In genomic region chr5:141560725-141561483, GRCh38 we compare ENCODE assay signal across 8 cellular contexts. TPM values are rescaled to one million over a fixed set of nuclear protein-coding genes. Genes with fewer than 3 reads are reported as not detected.
DNase-seq lines count a peak whose midpoint lies in the region; ATAC-seq and TF ChIP-seq lines count a peak whose summit lies in the region.

No MANE protein-coding gene starts in this region.

- no peak overlapping the region for H2AFZ ChIP-seq in OCI-LY7 (ENCODE audit: low read length)

- H3K27me3 ChIP-seq in left lung: no peaks in the 10 kb centered on the region

- ATAC-seq in HG02759 (IDR thresholded peaks at IDR 0.05; ENCODE audit: unreplicated experiment): peak; percentile 40
- ATAC-seq in left lung: peak; percentile 75
- ATAC-seq in GM18873 (IDR thresholded peaks at IDR 0.05; ENCODE audit: low FRiP score, unreplicated experiment): no peak
- ATAC-seq in GM18498 (IDR thresholded peaks at IDR 0.05; ENCODE audit: unreplicated experiment): no peak

- peaks cover 77% of the 10 kb centered on the region; the same call in 1 of the 2 replicates for H3K36me3 ChIP-seq in OCI-LY7 (ENCODE audit: insufficient read depth, low read length)
- peaks cover 0 to 31% of the 10 kb centered on the region in 2 donors for H3K36me3 ChIP-seq in left lung

- H3K4me1 ChIP-seq in OCI-LY7 (ENCODE audit: insufficient read depth, low read length, poor library complexity, severe bottlenecking) (peaks cover 26% of the 10 kb centered on the region), left lung (peaks cover 17 to 48% of the 10 kb centered on the region in 2 donors)

- H3K79me2 ChIP-seq in OCI-LY7 (ENCODE audit: insufficient read depth, low read depth, low read length): no peaks in the 10 kb centered on the region

- H3K9me3 ChIP-seq in OCI-LY7 (ENCODE audit: low read length) (no peaks in the 10 kb centered on the region), left lung (no peaks in the 10 kb centered on the region)

- H3K4me3 ChIP-seq in AG04449 (ENCODE audit: low read depth, low read length) (no peak overlapping the region; the same call in 1 of the 2 replicates), OCI-LY7 (ENCODE audit: low read depth, low read length, poor library complexity, severe bottlenecking) (no peak overlapping the region), left lung (no peak overlapping the region)

- H3K9me2 ChIP-seq in OCI-LY7 (ENCODE audit: insufficient read depth, low read length): no peaks in the 10 kb centered on the region

- peak; percentile 69 for TF ChIP-seq CTCF in AG04449 (IDR thresholded peaks at IDR 0.05; ENCODE audit: insufficient read depth, low read length, missing control alignments)
- TF ChIP-seq CTCF in OCI-LY7 (conservative IDR thresholded peaks at IDR 0.05; ENCODE audit: low read length): peak; percentile 46; the same call in 1 of the 2 replicates
- TF ChIP-seq CTCF in left lung (IDR thresholded peaks at IDR 0.05): peak; percentile 60 to 80

- H3K27ac ChIP-seq in OCI-LY7 (ENCODE audit: low read depth, low read length, poor library complexity, severe bottlenecking) (no peak overlapping the region), left lung (peak overlapping the region; percentile 82 to 88), substantia nigra (ENCODE audit: low read depth, low read length, poor library complexity, severe bottlenecking) (peak overlapping the region; percentile 64)

- no peak overlapping the region for H3K4me2 ChIP-seq in OCI-LY7 (ENCODE audit: low read length)

- intact Hi-C loops in OCI-LY7 (cut with micrococcal nuclease; ENCODE audit: unreplicated experiment): loop anchor here (5.0 to 10.0 kb wide), 2 partner anchors 56 to 346 kb away; partner anchors contain the start of genes DIAPH1 and PCDHB13
- intact Hi-C loops in left lung (cut with DNase I): loop anchor here in 1 of 2 donors (10.0 kb wide), 2 partner anchors 146 to 216 kb away; partner anchors contain the start of genes PCDHGA10, PCDHGA3 and PCDHGB7

- POLR2A ChIA-PET in AG04449 (lab: Yijun Ruan, JAX) (interaction anchor here (0.6 to 0.7 kb wide), 2 partner anchors 148 to 243 kb away, joined by 3 to 5 read pairs; partner anchors contain the start of gene PCDHGA10), OCI-LY7 (lab: Charles Lee) (no interaction called here)

- CTCF ChIA-PET in AG04449 (lab: Yijun Ruan, JAX) (interaction anchor here (0.6 to 8.1 kb wide), 35 partner anchors 16 to 846 kb away, joined by 3 to 303 read pairs (median 5); partner anchors contain the start of genes PCDHB10, PCDHB14, PCDHGA1 and PCDHGA10), OCI-LY7 (lab: Charles Lee; ENCODE audit: unreplicated experiment) (no interaction called here)

- H4K20me1 ChIP-seq in OCI-LY7 (ENCODE audit: insufficient read depth, low read length): no peaks in the 10 kb centered on the region

- no TSS peak for BruUV-seq in OCI-LY7 (replicated peaks; lab: Mats Ljungman, UMichigan)

- peak; percentile 88 for DNase-seq in AG04449 (ENCODE audit: low read depth, low spot score)
- DNase-seq in OCI-LY7 (ENCODE audit: low spot score): no peak
- DNase-seq in ecto neural progenitor cell (ENCODE audit: low spot score): peak; percentile 82
- peak in 1 of 2 donors; percentile 67 for DNase-seq in left lung
- DNase-seq in substantia nigra (lab: John Stamatoyannopoulos, UW): peak in 48 of 49 donors; percentile 4 to 89 (median 67)

RNA-seq across cellular contexts. Expression of gene DIAPH1, which starts 57.9 kb away (rescaled TPM):
- total RNA-seq in OCI-LY7 (2014; rRNA removed; shearing (Covaris generic)): 64.9 and 78.8 TPM in 2 replicates
- total RNA-seq in OCI-LY7 (2022): 143 and 174 TPM in 2 replicates
- total RNA-seq in left lung: 100 to 1,000 TPM; 122 to 137 TPM

Comparison
In these comparisons a context has a peak if more than half of its experiments do, and no peak if none do; other contexts are left out.
1. ATAC-seq: peak in HG02759 (single experiment) and left lung (single experiment); none in GM18873 (single experiment) and GM18498 (single experiment).
2. Peak in every context shown above with its lines, with median percentiles within 50 percentile points of each other: CTCF ChIP-seq.